Comparison of ENCODE assay signal across 1 cellular context in genomic region chr17:41689497-41690299, GRCh38.
A peak's percentile ranks its signal among the peaks of the same experiment; 100 is the strongest.
TF ChIP-seq lines count a peak whose summit lies in the region.

No MANE protein-coding gene starts in this region.

TF ChIP-seq in SK-N-SH, 30 proteins besides CTCF, POLR2A, EP300 and RAD21 (continued from another document):
- TF ChIP-seq, protein P1, sequence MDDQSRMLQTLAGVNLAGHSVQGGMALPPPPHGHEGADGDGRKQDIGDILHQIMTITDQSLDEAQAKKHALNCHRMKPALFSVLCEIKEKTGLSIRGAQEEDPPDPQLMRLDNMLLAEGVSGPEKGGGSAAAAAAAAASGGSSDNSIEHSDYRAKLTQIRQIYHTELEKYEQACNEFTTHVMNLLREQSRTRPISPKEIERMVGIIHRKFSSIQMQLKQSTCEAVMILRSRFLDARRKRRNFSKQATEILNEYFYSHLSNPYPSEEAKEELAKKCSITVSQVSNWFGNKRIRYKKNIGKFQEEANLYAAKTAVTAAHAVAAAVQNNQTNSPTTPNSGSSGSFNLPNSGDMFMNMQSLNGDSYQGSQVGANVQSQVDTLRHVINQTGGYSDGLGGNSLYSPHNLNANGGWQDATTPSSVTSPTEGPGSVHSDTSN (IDR thresholded peaks at IDR 0.05): no peak
- TF ChIP-seq, protein P2, sequence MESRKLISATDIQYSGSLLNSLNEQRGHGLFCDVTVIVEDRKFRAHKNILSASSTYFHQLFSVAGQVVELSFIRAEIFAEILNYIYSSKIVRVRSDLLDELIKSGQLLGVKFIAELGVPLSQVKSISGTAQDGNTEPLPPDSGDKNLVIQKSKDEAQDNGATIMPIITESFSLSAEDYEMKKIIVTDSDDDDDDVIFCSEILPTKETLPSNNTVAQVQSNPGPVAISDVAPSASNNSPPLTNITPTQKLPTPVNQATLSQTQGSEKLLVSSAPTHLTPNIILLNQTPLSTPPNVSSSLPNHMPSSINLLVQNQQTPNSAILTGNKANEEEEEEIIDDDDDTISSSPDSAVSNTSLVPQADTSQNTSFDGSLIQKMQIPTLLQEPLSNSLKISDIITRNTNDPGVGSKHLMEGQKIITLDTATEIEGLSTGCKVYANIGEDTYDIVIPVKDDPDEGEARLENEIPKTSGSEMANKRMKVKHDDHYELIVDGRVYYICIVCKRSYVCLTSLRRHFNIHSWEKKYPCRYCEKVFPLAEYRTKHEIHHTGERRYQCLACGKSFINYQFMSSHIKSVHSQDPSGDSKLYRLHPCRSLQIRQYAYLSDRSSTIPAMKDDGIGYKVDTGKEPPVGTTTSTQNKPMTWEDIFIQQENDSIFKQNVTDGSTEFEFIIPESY (IDR thresholded peaks at IDR 0.05; ENCODE audit: borderline replicate concordance, low read depth): no peak
- no peak for TF ChIP-seq GATA2 (CRISPR knock-in tag; IDR thresholded peaks at IDR 0.05)
- TF ChIP-seq RCOR1 (IDR thresholded peaks at IDR 0.05; ENCODE audit: low read length): no peak
- TF ChIP-seq IRF3 (IDR thresholded peaks at IDR 0.05; ENCODE audit: low read depth, low read length): no peak
- TF ChIP-seq, protein P3, sequence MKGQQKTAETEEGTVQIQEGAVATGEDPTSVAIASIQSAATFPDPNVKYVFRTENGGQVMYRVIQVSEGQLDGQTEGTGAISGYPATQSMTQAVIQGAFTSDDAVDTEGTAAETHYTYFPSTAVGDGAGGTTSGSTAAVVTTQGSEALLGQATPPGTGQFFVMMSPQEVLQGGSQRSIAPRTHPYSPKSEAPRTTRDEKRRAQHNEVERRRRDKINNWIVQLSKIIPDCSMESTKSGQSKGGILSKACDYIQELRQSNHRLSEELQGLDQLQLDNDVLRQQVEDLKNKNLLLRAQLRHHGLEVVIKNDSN (IDR thresholded peaks at IDR 0.05; ENCODE audit: borderline replicate concordance, low read depth): peak; percentile 72
- TF ChIP-seq MAX (IDR thresholded peaks at IDR 0.05; ENCODE audit: low read depth): peak; percentile 90
- no peak for TF ChIP-seq JUND (IDR thresholded peaks at IDR 0.05)
- TF ChIP-seq EZH2phosphoT487 (IDR thresholded peaks at IDR 0.05; ENCODE audit: borderline replicate concordance, low read depth): no peak
